1 cellular context compared by ENCODE assay signal in genomic region chr13:28532226-28533048, GRCh38.
TF ChIP-seq lines count a peak whose summit lies in the region.

No MANE protein-coding gene starts in this region.

TF ChIP-seq in K562, 482 proteins besides CTCF, POLR2A, EP300 and RAD21 (continued from another document and continues in another):
- TF ChIP-seq MGA (IDR thresholded peaks at IDR 0.05) = peak; percentile 72; the same call in 1 of the 2 replicates
- TF ChIP-seq ZBTB5 (IDR thresholded peaks at IDR 0.05) = no peak
- no peak for TF ChIP-seq GTF2F1 (IDR thresholded peaks at IDR 0.05; ENCODE audit: low read depth, low read length)
- TF ChIP-seq GATA2 (CRISPR knock-in tag; IDR thresholded peaks at IDR 0.05) = peak; percentile 73
- no peak for TF ChIP-seq MYBL2 (IDR thresholded peaks at IDR 0.05; ENCODE audit: low read depth)
- TF ChIP-seq MYBL2 (CRISPR knock-in tag; IDR thresholded peaks at IDR 0.05; ENCODE audit: borderline replicate concordance) = no peak
- no peak for TF ChIP-seq PML (IDR thresholded peaks at IDR 0.05; ENCODE audit: low read length)
- TF ChIP-seq STAT6 (CRISPR knock-in tag; IDR thresholded peaks at IDR 0.05) = no peak
- TF ChIP-seq HMG20B (CRISPR knock-in tag; IDR thresholded peaks at IDR 0.05) = no peak
- no peak for TF ChIP-seq E2F1 (CRISPR knock-in tag; IDR thresholded peaks at IDR 0.05)
- TF ChIP-seq ZNF3 (CRISPR knock-in tag; IDR thresholded peaks at IDR 0.05) = no peak
- no peak for TF ChIP-seq ZNF699 (CRISPR knock-in tag; IDR thresholded peaks at IDR 0.05; ENCODE audit: insufficient replicate concordance)
- TF ChIP-seq JUN (IDR thresholded peaks at IDR 0.05; ENCODE audit: borderline replicate concordance, low read depth, low read length) = no peak
- no peak for TF ChIP-seq JUN (CRISPR knock-in tag; IDR thresholded peaks at IDR 0.05; ENCODE audit: borderline replicate concordance)
- TF ChIP-seq MAFF (IDR thresholded peaks at IDR 0.05; ENCODE audit: low read length) = no peak
- TF ChIP-seq SREBF2 (CRISPR knock-in tag; IDR thresholded peaks at IDR 0.05) = no peak
- TF ChIP-seq ZNF121 (CRISPR knock-in tag; conservative IDR thresholded peaks at IDR 0.05) = no peak
- TF ChIP-seq NR2C2 (CRISPR knock-in tag; IDR thresholded peaks at IDR 0.05) = no peak
- peak; percentile 85 for TF ChIP-seq NR2C2 (tag; IDR thresholded peaks at IDR 0.05)
- TF ChIP-seq PHF8 (IDR thresholded peaks at IDR 0.05; ENCODE audit: borderline replicate concordance, low read length) = peak; percentile 73; the same call in 1 of the 2 replicates
- TF ChIP-seq, protein P1, sequence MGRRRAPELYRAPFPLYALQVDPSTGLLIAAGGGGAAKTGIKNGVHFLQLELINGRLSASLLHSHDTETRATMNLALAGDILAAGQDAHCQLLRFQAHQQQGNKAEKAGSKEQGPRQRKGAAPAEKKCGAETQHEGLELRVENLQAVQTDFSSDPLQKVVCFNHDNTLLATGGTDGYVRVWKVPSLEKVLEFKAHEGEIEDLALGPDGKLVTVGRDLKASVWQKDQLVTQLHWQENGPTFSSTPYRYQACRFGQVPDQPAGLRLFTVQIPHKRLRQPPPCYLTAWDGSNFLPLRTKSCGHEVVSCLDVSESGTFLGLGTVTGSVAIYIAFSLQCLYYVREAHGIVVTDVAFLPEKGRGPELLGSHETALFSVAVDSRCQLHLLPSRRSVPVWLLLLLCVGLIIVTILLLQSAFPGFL (CRISPR knock-in tag; IDR thresholded peaks at IDR 0.05) = no peak
- no peak for TF ChIP-seq PPARD (CRISPR knock-in tag; IDR thresholded peaks at IDR 0.05)
- TF ChIP-seq ELF1 (tag; IDR thresholded peaks at IDR 0.05) = no peak
- TF ChIP-seq SMARCA5 (IDR thresholded peaks at IDR 0.05) = no peak
- TF ChIP-seq, protein P2, sequence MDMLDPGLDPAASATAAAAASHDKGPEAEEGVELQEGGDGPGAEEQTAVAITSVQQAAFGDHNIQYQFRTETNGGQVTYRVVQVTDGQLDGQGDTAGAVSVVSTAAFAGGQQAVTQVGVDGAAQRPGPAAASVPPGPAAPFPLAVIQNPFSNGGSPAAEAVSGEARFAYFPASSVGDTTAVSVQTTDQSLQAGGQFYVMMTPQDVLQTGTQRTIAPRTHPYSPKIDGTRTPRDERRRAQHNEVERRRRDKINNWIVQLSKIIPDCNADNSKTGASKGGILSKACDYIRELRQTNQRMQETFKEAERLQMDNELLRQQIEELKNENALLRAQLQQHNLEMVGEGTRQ (CRISPR knock-in tag; IDR thresholded peaks at IDR 0.05) = no peak
- TF ChIP-seq MBD2 (IDR thresholded peaks at IDR 0.05; ENCODE audit: borderline replicate concordance, low read depth) = no peak
- peak; percentile 61 for TF ChIP-seq RBBP5 (IDR thresholded peaks at IDR 0.05; ENCODE audit: borderline replicate concordance, insufficient read depth, low read length, poor library complexity, severe bottlenecking)
